In the genomic region with DNA sequence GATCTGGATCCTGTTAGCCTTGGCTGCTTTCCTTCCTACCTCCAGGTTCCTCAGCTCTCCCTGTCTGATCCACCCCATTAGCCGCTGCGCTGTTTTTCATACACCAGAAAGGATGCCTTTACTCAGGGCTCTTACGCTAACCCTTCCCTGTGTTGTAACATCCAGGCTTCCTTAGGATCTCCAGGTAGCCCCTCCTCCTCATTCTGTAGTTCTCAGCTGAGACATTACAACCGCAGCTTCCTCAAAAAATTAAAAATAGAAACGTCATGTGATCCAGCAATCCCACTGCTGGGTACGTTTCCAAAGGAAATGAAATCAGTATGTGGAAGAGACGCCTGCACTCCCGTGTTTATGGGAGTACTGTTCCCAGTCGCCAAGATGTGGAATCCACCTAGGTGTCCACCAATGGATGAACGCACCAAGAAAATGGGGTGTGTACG, we compare ENCODE assay signal across 15 cellular contexts. TPM values are rescaled to one million over a fixed set of nuclear protein-coding genes. Genes with fewer than 3 reads are reported as not detected.
DNase-seq lines count a peak whose midpoint lies in the region; ATAC-seq and TF ChIP-seq lines count a peak whose summit lies in the region.
"Had no signal": no experiment of that assay in that cellular context is flagged by ENCODE, and none has a peak within 500 bp of the region (broad histone marks: within the 10 kb centered on the region; RNA-seq: fewer than 3 reads in every experiment).

No MANE protein-coding gene starts in this region.

- H3K27me3 ChIP-seq in gastroesophageal sphincter (peaks cover 60% of the 10 kb centered on the region), skeletal muscle tissue (ENCODE audit: control insufficient read depth in 3 of 3, insufficient read depth in 3 of 3, low read length in 3 of 3) (no peaks in the 10 kb centered on the region)
- H3K27me3 ChIP-seq in CD4-positive, alpha-beta memory T cell (ENCODE audit: insufficient read depth, low read length), result no peaks in the 10 kb centered on the region

- H3K4me1 Mint-ChIP-seq in chondrocyte (ENCODE audit: low read depth), result peaks cover 9% of the 10 kb centered on the region
- peaks cover 6 to 12% (median 9%) of the 10 kb centered on the region in 4 donors for H3K4me1 Mint-ChIP-seq in CD4-positive, alpha-beta memory T cell

- peaks cover 5% of the 10 kb centered on the region for H3K27me3 Mint-ChIP-seq in chondrocyte (ENCODE audit: low read depth)
- H3K27me3 Mint-ChIP-seq in CD4-positive, alpha-beta memory T cell, result peaks cover 24% of the 10 kb centered on the region in 2 donors

- H3K27ac Mint-ChIP-seq in chondrocyte (ENCODE audit: unreplicated experiment), result no peak overlapping the region
- no peak overlapping the region for H3K27ac Mint-ChIP-seq in CD4-positive, alpha-beta memory T cell
- H3K27ac Mint-ChIP-seq: activated naive CD8-positive, alpha-beta T cell treated with anti-CD3 and anti-CD28 coated beads, Interleukin-2, amount 10 ng/mL, durations not matched to agents 7 days and 5 days; memory B cell; T-helper 1 cell treated with Interleukin-12 subunit alpha and Interleukin-12 subunit beta and Interleukin-4 antibody, amounts not matched to agents 30 μg/mL and 1 μg/mL, for 36 hours had no signal

- CTCF ChIA-PET in CD4-positive, alpha-beta memory T cell (lab: Charles Lee; ENCODE audit: partially characterized antibody), result interaction anchor here (2.0 kb wide), 1 partner anchor 33 kb away, joined by 9 read pairs; the partner anchor contains the start of gene PRKCG

- H3K4me1 ChIP-seq in gastroesophageal sphincter (peaks cover 0 to 10% (median 0%) of the 10 kb centered on the region in 3 donors), skeletal muscle tissue (ENCODE audit: control insufficient read depth in 3 of 3, insufficient read depth in 3 of 3, low read length in 3 of 3) (peaks cover 0 to 4% (median 2%) of the 10 kb centered on the region in 3 donors)
- peaks cover 7% of the 10 kb centered on the region for H3K4me1 ChIP-seq in CD4-positive, alpha-beta memory T cell (ENCODE audit: insufficient read depth, low read length)

- no peak for TF ChIP-seq POLR2A in gastroesophageal sphincter (IDR thresholded peaks at IDR 0.05)

- no peak overlapping the region for H3K4me3 ChIP-seq in gastroesophageal sphincter
- H3K4me3 ChIP-seq in skeletal muscle tissue (ENCODE audit: low read length in 3 of 3), result peak overlapping the region in 1 of 3 donors; percentile 49
- H3K4me3 ChIP-seq in CD4-positive, alpha-beta memory T cell (ENCODE audit: low read length in 2 of 2), result no peak overlapping the region
- H3K4me3 ChIP-seq: sigmoid colon had no signal

- no peak for TF ChIP-seq CTCF in gastroesophageal sphincter (IDR thresholded peaks at IDR 0.05)
- TF ChIP-seq CTCF in chondrocyte (IDR thresholded peaks at IDR 0.05), result no peak

- 39 to 50% methylated on average over 6 to 11 of the region's 11 CpGs for WGBS in gastroesophageal sphincter (ENCODE audit: low coverage in 1 of 2), 2 donors

- TF ChIP-seq EP300 in gastroesophageal sphincter (IDR thresholded peaks at IDR 0.05), result no peak

- H3K27ac ChIP-seq in gastroesophageal sphincter, result peak overlapping the region in 3 of 4 donors; percentile 26 to 46 (median 38)
- peak overlapping the region; percentile 64 for H3K27ac ChIP-seq in skeletal muscle tissue (ENCODE audit: low read depth, low read length)
- H3K27ac ChIP-seq in CD4-positive, alpha-beta memory T cell (ENCODE audit: low read depth, low read length), result no peak overlapping the region

- H3K9ac ChIP-seq in skeletal muscle tissue (ENCODE audit: low read depth in 1 of 3, low read length in 3 of 3), result no peak overlapping the region

- peak; percentile 48 for ATAC-seq in gastroesophageal sphincter

- H3K9me3 Mint-ChIP-seq in chondrocyte (ENCODE audit: low read depth), result no peaks in the 10 kb centered on the region
- H3K9me3 Mint-ChIP-seq in CD4-positive, alpha-beta memory T cell, result no peaks in the 10 kb centered on the region
- H3K9me3 Mint-ChIP-seq: activated naive CD8-positive, alpha-beta T cell treated with anti-CD3 and anti-CD28 coated beads, Interleukin-2, amount 10 ng/mL, durations not matched to agents 7 days and 5 days; T-helper 1 cell treated with Interleukin-12 subunit alpha and Interleukin-12 subunit beta and Interleukin-4 antibody, amounts not matched to agents 30 μg/mL and 1 μg/mL, for 36 hours had no signal

- intact Hi-C loops in CD4-positive, alpha-beta memory T cell (cut with micrococcal nuclease), result no loop called here

- H3K36me3 ChIP-seq in gastroesophageal sphincter (no peaks in the 10 kb centered on the region), skeletal muscle tissue (ENCODE audit: control insufficient read depth in 3 of 3, insufficient read depth in 3 of 3, low read length in 3 of 3) (no peaks in the 10 kb centered on the region)
- no peaks in the 10 kb centered on the region for H3K36me3 ChIP-seq in CD4-positive, alpha-beta memory T cell (ENCODE audit: insufficient read depth, low read length)
- H3K36me3 ChIP-seq: sigmoid colon had no signal

- H3K36me3 Mint-ChIP-seq in chondrocyte (ENCODE audit: low read depth), result no peaks in the 10 kb centered on the region
- no peaks in the 10 kb centered on the region for H3K36me3 Mint-ChIP-seq in CD4-positive, alpha-beta memory T cell
- H3K36me3 Mint-ChIP-seq: activated naive CD8-positive, alpha-beta T cell treated with anti-CD3 and anti-CD28 coated beads, Interleukin-2, amount 10 ng/mL, durations not matched to agents 7 days and 5 days had no signal

- no peak overlapping the region for H3K4me3 Mint-ChIP-seq in chondrocyte (ENCODE audit: unreplicated experiment)
- H3K4me3 Mint-ChIP-seq in CD4-positive, alpha-beta memory T cell, result peak overlapping the region in 1 of 8 donors; percentile 23
- H3K4me3 Mint-ChIP-seq: activated naive CD8-positive, alpha-beta T cell treated with anti-CD3 and anti-CD28 coated beads, Interleukin-2, amount 10 ng/mL, durations not matched to agents 7 days and 5 days; memory B cell; T-helper 1 cell treated with Interleukin-12 subunit alpha and Interleukin-12 subunit beta and Interleukin-4 antibody, amounts not matched to agents 30 μg/mL and 1 μg/mL, for 36 hours had no signal

- peak; percentile 69 for DNase-seq in GM03348 (ENCODE audit: low spot score)
- peak; percentile 89 for DNase-seq in RPMI7951 (ENCODE audit: low read depth)
- no peak for DNase-seq in chondrocyte (ENCODE audit: low spot score)
- DNase-seq in NCI-H2029 treated with DMSO at 0.1 percent for 48 hours (lab: John Stamatoyannopoulos, UW), result no peak
- no peak for DNase-seq in CD4-positive, alpha-beta memory T cell
- DNase-seq in NCI-H1694 (lab: John Stamatoyannopoulos, UW), result no peak
- DNase-seq: activated naive CD8-positive, alpha-beta T cell treated with anti-CD3 and anti-CD28 coated beads, Interleukin-2, amount 10 ng/mL, durations not matched to agents 7 days and 5 days; DMS153; NCI-H526; sigmoid colon had no signal

- POLR2A ChIA-PET in CD4-positive, alpha-beta memory T cell (lab: Charles Lee; ENCODE audit: partially characterized antibody), result no interaction called here

- H3K9me3 ChIP-seq in gastroesophageal sphincter, result no peaks in the 10 kb centered on the region
- no peaks in the 10 kb centered on the region for H3K9me3 ChIP-seq in skeletal muscle tissue (ENCODE audit: control insufficient read depth in 3 of 3, low read length in 3 of 3)
- H3K9me3 ChIP-seq in CD4-positive, alpha-beta memory T cell (ENCODE audit: control insufficient read depth in 1 of 2, low read length in 2 of 2), result no peaks in the 10 kb centered on the region
- H3K9me3 ChIP-seq: sigmoid colon had no signal

RNA-seq across cellular contexts. Expression of gene MYADM, which starts 18.4 kb away (rescaled TPM):
- 26.7 and 43.0 TPM in 2 replicates for total RNA-seq in RPMI7951 (2014; rRNA removed; shearing (Covaris generic))
- total RNA-seq in gastroesophageal sphincter, result 100 to 1,000 TPM; 103 to 355 (median 140) TPM
- 20.9 TPM for total RNA-seq in skeletal muscle tissue
- 184 to 293 TPM (median 292 TPM) in 3 replicates for total RNA-seq in chondrocyte
- total RNA-seq in CD4-positive, alpha-beta memory T cell, result 10 to 100 TPM; 42.1 to 45.8 TPM
- polyA plus RNA-seq in CD4-positive, alpha-beta memory T cell, result 10 to 100 TPM; 38.5 to 67.9 TPM

RNA-seq across cellular contexts. Expression of gene NLRP12, which starts 25.1 kb away (rescaled TPM):
- not detected in 2 replicates for total RNA-seq in RPMI7951 (2014; rRNA removed; shearing (Covaris generic))
- total RNA-seq in gastroesophageal sphincter (1 to 10 TPM in 1 of 4 donors, under 1 TPM in 3; 0.23 to 1.1 (median 0.28) TPM), skeletal muscle tissue (1.0 TPM), chondrocyte (not detected in 3 replicates)
- not detected for total RNA-seq in CD4-positive, alpha-beta memory T cell
- polyA plus RNA-seq in CD4-positive, alpha-beta memory T cell, result not detected
- total RNA-seq: activated CD8-positive, alpha-beta memory T cell treated with anti-CD3 and anti-CD28 coated beads for 36 hours; activated naive CD8-positive, alpha-beta T cell treated with anti-CD3 and anti-CD28 coated beads, Interleukin-2, amount 10 ng/mL, durations not matched to agents 7 days and 5 days had no signal

RNA-seq across cellular contexts. Expression of gene PRKCG, which starts 32.7 kb away (rescaled TPM):
- total RNA-seq in RPMI7951 (2014; rRNA removed; shearing (Covaris generic)), result not detected in 2 replicates
- total RNA-seq in gastroesophageal sphincter (not detected), skeletal muscle tissue (not detected), chondrocyte (0.15 to 0.56 TPM in 2 of 3 replicates, not detected in the other)
- not detected for total RNA-seq in CD4-positive, alpha-beta memory T cell
- polyA plus RNA-seq in CD4-positive, alpha-beta memory T cell, result under 1 TPM in 1 of 2 donors, not detected in 1; 0.06 TPM
- total RNA-seq: activated CD8-positive, alpha-beta memory T cell treated with anti-CD3 and anti-CD28 coated beads for 36 hours; activated naive CD8-positive, alpha-beta T cell treated with anti-CD3 and anti-CD28 coated beads, Interleukin-2, amount 10 ng/mL, durations not matched to agents 7 days and 5 days; sigmoid colon had no signal

RNA-seq across cellular contexts. Expression of gene CACNG7, which starts 59.8 kb away (rescaled TPM):
- not detected in 2 replicates for total RNA-seq in RPMI7951 (2014; rRNA removed; shearing (Covaris generic))
- total RNA-seq in gastroesophageal sphincter (not detected), skeletal muscle tissue (not detected), chondrocyte (not detected in 3 replicates)
- not detected for total RNA-seq in CD4-positive, alpha-beta memory T cell
- not detected for polyA plus RNA-seq in CD4-positive, alpha-beta memory T cell
- total RNA-seq: activated CD8-positive, alpha-beta memory T cell treated with anti-CD3 and anti-CD28 coated beads for 36 hours; activated naive CD8-positive, alpha-beta T cell treated with anti-CD3 and anti-CD28 coated beads, Interleukin-2, amount 10 ng/mL, durations not matched to agents 7 days and 5 days; sigmoid colon had no signal

Comparison
In these comparisons a context has a peak if more than half of its experiments do, and no peak if none do; other contexts are left out.
1. DNase-seq: peak in GM03348 (single experiment) and RPMI7951 (single experiment); none in chondrocyte (single experiment), NCI-H2029 treated with DMSO at 0.1 percent for 48 hours (single experiment), CD4-positive, alpha-beta memory T cell (0 of 5) and NCI-H1694 (single experiment).